In the genomic region with DNA sequence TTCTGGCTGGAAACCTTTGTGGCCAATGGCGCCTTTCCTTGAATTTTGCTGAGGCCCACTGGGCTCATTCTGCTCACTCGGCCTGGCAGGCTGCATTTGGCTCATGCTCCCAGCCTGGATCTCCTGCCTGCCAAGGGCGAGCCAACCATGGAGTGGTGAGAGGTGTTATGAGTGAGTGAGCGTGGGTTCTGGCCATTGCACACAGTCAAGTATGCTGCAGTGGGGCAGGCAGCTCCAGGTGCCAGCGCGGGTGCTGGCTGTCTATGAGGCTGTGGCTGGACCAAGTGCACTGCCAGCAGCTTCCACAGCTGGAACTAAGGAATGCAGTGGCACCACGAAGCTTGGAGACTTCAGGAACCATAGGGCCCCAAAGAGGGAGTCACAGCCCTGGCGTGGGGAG, we compare ENCODE assay signal across 32 cellular contexts. TPM values are rescaled to one million over a fixed set of nuclear protein-coding genes. Genes with fewer than 3 reads are reported as not detected.
"Had no signal": no experiment of that assay in that cellular context is flagged by ENCODE, and none has a peak within 500 bp of the region (broad histone marks: within the 10 kb centered on the region; RNA-seq: fewer than 3 reads in every experiment).

No MANE protein-coding gene starts in this region.

- H3K27ac Mint-ChIP-seq: activated CD4-positive, alpha-beta T cell treated with anti-CD3 and anti-CD28 coated beads, Interleukin-2, amount 10 ng/mL, durations not matched to agents 24 days and 14 days; activated naive CD4-positive, alpha-beta T cell treated with anti-CD3 and anti-CD28 coated beads, Interleukin-2, amount 50 U/mL, for 72 hours; activated naive CD8-positive, alpha-beta T cell treated with anti-CD3 and anti-CD28 coated beads, Interleukin-2, amount 50 U/mL, for 24 hours; activated T-helper 1 cell treated with anti-CD3 and anti-CD28 coated beads, Interleukin-12 subunit alpha, Interleukin-12 subunit beta, Interleukin-2, Interleukin-4 antibody, amounts not matched to agents 30 ng/mL and 10 ng/mL and 1 ng/mL, durations not matched to agents 14 hours and 24 hours and 36 hours; brain; T-helper 1 cell treated with Interleukin-12 subunit alpha and Interleukin-12 subunit beta and Interleukin-4 antibody, amounts not matched to agents 30 μg/mL and 1 μg/mL, for 36 hours; WTC11 had no signal

- ATAC-seq: activated naive CD4-positive, alpha-beta T cell treated with anti-CD3 and anti-CD28 coated beads, Interleukin-2, amount 50 U/mL, for 72 hours; activated naive CD8-positive, alpha-beta T cell treated with anti-CD3 and anti-CD28 coated beads, Interleukin-2, amount 50 U/mL, for 24 hours; Panc1; WTC11 had no signal

- H3K4me1 ChIP-seq: ascending aorta had no signal

- H3K36me3 ChIP-seq: ascending aorta had no signal

- H3K27me3 ChIP-seq: ascending aorta had no signal

- H3K4me3 Mint-ChIP-seq: activated CD4-positive, alpha-beta T cell treated with anti-CD3 and anti-CD28 coated beads, Interleukin-2, amount 10 ng/mL, durations not matched to agents 24 days and 14 days; activated naive CD8-positive, alpha-beta T cell treated with anti-CD3 and anti-CD28 coated beads, Interleukin-2, amount 50 U/mL, for 24 hours; activated T-helper 1 cell treated with anti-CD3 and anti-CD28 coated beads, Interleukin-12 subunit alpha, Interleukin-12 subunit beta, Interleukin-2, Interleukin-4 antibody, amounts not matched to agents 30 ng/mL and 10 ng/mL and 1 ng/mL, durations not matched to agents 14 hours and 24 hours and 36 hours; brain; T-helper 1 cell treated with Interleukin-12 subunit alpha and Interleukin-12 subunit beta and Interleukin-4 antibody, amounts not matched to agents 30 μg/mL and 1 μg/mL, for 36 hours; WTC11 had no signal

- H3K27ac ChIP-seq: ascending aorta, KMS-11, RWPE1 had no signal

- DNase-seq: activated CD4-positive, alpha-beta T cell treated with anti-CD3 and anti-CD28 coated beads for 1 hour; activated CD4-positive, alpha-beta T cell treated with anti-CD3 and anti-CD28 coated beads, Interleukin-2, amount 10 ng/mL, durations not matched to agents 24 days and 14 days; activated CD4-positive, alpha-beta T cell treated with anti-CD3 and anti-CD28 coated beads, Interleukin-2, amount 50 U/mL, for 48 hours; activated CD8-positive, alpha-beta memory T cell treated with anti-CD3 and anti-CD28 coated beads, Interleukin-2, amount 50 U/mL, for 48 hours; activated effector memory CD4-positive, alpha-beta T cell treated with anti-CD3 and anti-CD28 coated beads, Interleukin-2, amount 50 U/mL, for 16 hours; activated naive CD4-positive, alpha-beta T cell treated with Interleukin-2 at 50 U/mL for 16 hours; activated naive CD8-positive, alpha-beta T cell treated with anti-CD3 and anti-CD28 coated beads, Interleukin-2, amount 50 U/mL, for 24 hours; activated T-cell treated with anti-CD3 and anti-CD28 coated beads, Interleukin-2, amount 50 U/mL, for 1 hour; amniotic stem cell; NCI-H1092 treated with DMSO at 0.1 percent for 48 hours; NCI-H1417 treated with DMSO at 0.1 percent for 48 hours; NCI-H1694; NCI-H2029; NCI-H2107; NCI-H2171 treated with DMSO at 0.1 percent for 48 hours; NCI-H345; NCI-H510A; NCI-H526 treated with DMSO at 0.1 percent for 48 hours; NCI-H82; SHP77 treated with DMSO at 0.1 percent for 48 hours had no signal

- H3K36me3 Mint-ChIP-seq: brain had no signal

- H3K4me3 ChIP-seq: ascending aorta had no signal

- H3K4me1 Mint-ChIP-seq: activated naive CD8-positive, alpha-beta T cell treated with anti-CD3 and anti-CD28 coated beads, Interleukin-2, amount 50 U/mL, for 24 hours; brain had no signal

RNA-seq across cellular contexts. Expression of a gene that starts 42.2 kb away (rescaled TPM):
- total RNA-seq: activated CD4-positive, alpha-beta T cell treated with anti-CD3 and anti-CD28 coated beads, Interleukin-2, amount 10 ng/mL, durations not matched to agents 24 days and 14 days; activated T-helper 1 cell treated with anti-CD3 and anti-CD28 coated beads, Interleukin-12 subunit alpha, Interleukin-12 subunit beta, Interleukin-2, Interleukin-4 antibody, amounts not matched to agents 30 ng/mL and 10 ng/mL and 1 ng/mL, durations not matched to agents 14 hours and 24 hours and 36 hours; ascending aorta; MCF 10A; OCI-LY7; SK-MEL-5 had no signal
